In genomic region chr3:99708207-99708745, GRCh38 we compare ENCODE assay signal across 2 cellular contexts.
TF ChIP-seq lines count a peak whose summit lies in the region.

No MANE protein-coding gene starts in this region.

TF ChIP-seq in HepG2, 621 proteins besides CTCF, POLR2A, EP300 and RAD21:
- TF ChIP-seq HMGA1 (CRISPR knock-in tag; conservative IDR thresholded peaks at IDR 0.05) (no peak), CREB1 (IDR thresholded peaks at IDR 0.05) (0 out of 2 replicates have a peak, but pooled peaks have one; percentile 9), CREB1 (CRISPR knock-in tag; IDR thresholded peaks at IDR 0.05) (no peak), ZNF121 (CRISPR knock-in tag; IDR thresholded peaks at IDR 0.05) (no peak), NAIF1 (CRISPR knock-in tag; IDR thresholded peaks at IDR 0.05; ENCODE audit: borderline replicate concordance) (no peak), ZNF577 (CRISPR knock-in tag; IDR thresholded peaks at IDR 0.05; ENCODE audit: borderline replicate concordance, low read depth) (no peak), ZNF704 (CRISPR knock-in tag; IDR thresholded peaks at IDR 0.05; ENCODE audit: borderline replicate concordance) (no peak), ZNF20 (CRISPR knock-in tag; IDR thresholded peaks at IDR 0.05) (no peak), POLR2G (IDR thresholded peaks at IDR 0.05; ENCODE audit: low read depth, low read length) (no peak)

TF ChIP-seq in endothelial cell of umbilical vein, 7 proteins besides CTCF, POLR2A, EP300 and RAD21:
- TF ChIP-seq EZH2 (IDR thresholded peaks at IDR 0.05; ENCODE audit: borderline replicate concordance, low read depth, low read length, severe bottlenecking): no peak
- peak; percentile 6 for TF ChIP-seq POLR2AphosphoS5 (IDR thresholded peaks at IDR 0.05; ENCODE audit: insufficient read depth, low read depth, low read length)
